In the genomic region with DNA sequence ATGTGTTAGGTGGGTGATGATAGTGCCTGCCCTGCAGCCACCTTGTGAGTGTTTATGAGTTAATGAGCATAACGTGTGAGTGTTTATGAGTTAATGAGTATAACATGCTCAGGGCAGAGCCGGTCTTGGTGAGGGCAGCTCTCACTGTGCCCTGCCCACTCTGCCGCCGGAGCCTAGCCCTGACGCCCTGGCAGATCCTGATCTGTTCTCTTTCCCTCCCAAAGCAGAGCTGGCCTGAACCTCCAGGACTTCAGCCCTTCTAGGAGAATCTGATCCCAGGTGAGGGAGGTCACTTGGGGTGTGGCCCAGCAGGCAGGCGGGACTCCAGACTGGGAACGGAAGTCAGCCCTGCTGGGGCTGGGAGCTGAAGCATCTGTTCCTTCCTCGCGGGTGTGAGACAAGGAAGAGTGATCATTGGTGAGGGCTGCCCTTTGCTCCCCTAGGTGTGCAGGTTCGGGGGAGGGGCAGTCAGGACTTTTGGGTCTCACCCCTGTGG, we compare ENCODE assay signal across 14 cellular contexts. TPM values are rescaled to one million over a fixed set of nuclear protein-coding genes. Genes with fewer than 3 reads are reported as not detected.
DNase-seq lines count a peak whose midpoint lies in the region; ATAC-seq and TF ChIP-seq lines count a peak whose summit lies in the region.
"Had no signal": no experiment of that assay in that cellular context is flagged by ENCODE, and none has a peak within 500 bp of the region (broad histone marks: within the 10 kb centered on the region; RNA-seq: fewer than 3 reads in every experiment).

No MANE protein-coding gene starts in this region.

- TF ChIP-seq POLR2A in HCT116 (IDR thresholded peaks at IDR 0.05; ENCODE audit: borderline replicate concordance, extremely low read depth, insufficient read depth, insufficient read length) (no peak), Peyer's patch (IDR thresholded peaks at IDR 0.05) (peak in 1 of 2 donors; percentile 89)

- no TSS peak for BruUV-seq in HCT116 (replicated peaks; lab: Mats Ljungman, UMichigan)

- POLR2A ChIA-PET in HCT116 (lab: Charles Lee): no interaction called here

- RAD21 ChIA-PET in HCT116 (lab: Charles Lee; ENCODE audit: low non-redundant PET in 1 of 2, low total read pairs in 2 of 2, uncharacterized antibody in 2 of 2, unreplicated experiment in 2 of 2): no interaction called here

- no peaks in the 10 kb centered on the region for H3K36me3 Mint-ChIP-seq in immature natural killer cell

- no peaks in the 10 kb centered on the region for H4K20me1 ChIP-seq in HCT116 (ENCODE audit: insufficient read depth)

- ATAC-seq in HCT116 (peak; percentile 57), foreskin keratinocyte (peak; percentile 25)
- ATAC-seq: activated CD4-positive, CD25-positive, alpha-beta regulatory T cell treated with anti-CD3 and anti-CD28 coated beads, Interleukin-2, amount 50 U/mL, for 24 hours; lower lobe of right lung had no signal

- no peak overlapping the region for H3K27ac ChIP-seq in HCT116 (ENCODE audit: low read depth, low read length)
- H3K27ac ChIP-seq in Peyer's patch: peak overlapping the region in 3 of 4 donors; percentile 72 to 96 (median 85)
- peak overlapping the region; percentile 85 for H3K27ac ChIP-seq in foreskin keratinocyte
- peak overlapping the region; percentile 39 for H3K27ac ChIP-seq in parathyroid adenoma
- H3K27ac ChIP-seq in effector memory CD4-positive, alpha-beta T cell (ENCODE audit: insufficient read depth, low read length, poor library complexity, severe bottlenecking): no peak overlapping the region
- H3K27ac ChIP-seq: lower lobe of right lung had no signal

- no peaks in the 10 kb centered on the region for H3K36me3 ChIP-seq in HCT116 (ENCODE audit: control insufficient read depth in 1 of 2, insufficient read depth in 2 of 2, low read length in 2 of 2)
- H3K36me3 ChIP-seq in Peyer's patch: peaks cover 0 to 51% (median 0%) of the 10 kb centered on the region in 3 donors
- no peaks in the 10 kb centered on the region for H3K36me3 ChIP-seq in parathyroid adenoma (ENCODE audit: control insufficient read depth, insufficient read depth, low read length)
- H3K36me3 ChIP-seq in effector memory CD4-positive, alpha-beta T cell (ENCODE audit: control insufficient read depth, insufficient read depth, low read length): no peaks in the 10 kb centered on the region

- intact Hi-C loops in HCT116 (cut with micrococcal nuclease): no loop called here

- no peaks in the 10 kb centered on the region for H3K9me3 Mint-ChIP-seq in immature natural killer cell

- no peak overlapping the region for H3K27ac Mint-ChIP-seq in immature natural killer cell

- H3K9me3 ChIP-seq in HCT116 (ENCODE audit: control insufficient read depth in 1 of 2, insufficient read depth in 1 of 2, low read depth in 1 of 2, low read length in 2 of 2) (no peaks in the 10 kb centered on the region), Peyer's patch (no peaks in the 10 kb centered on the region), parathyroid adenoma (ENCODE audit: control insufficient read depth, low read length) (no peaks in the 10 kb centered on the region)
- H3K9me3 ChIP-seq in effector memory CD4-positive, alpha-beta T cell (ENCODE audit: control insufficient read depth, low read length): no peaks in the 10 kb centered on the region
- H3K9me3 ChIP-seq: lower lobe of right lung had no signal

- no peak overlapping the region for H3K4me3 Mint-ChIP-seq in immature natural killer cell

- no peaks in the 10 kb centered on the region for H3K9me2 ChIP-seq in HCT116 (ENCODE audit: insufficient read depth)

- H2AFZ ChIP-seq in HCT116 (ENCODE audit: low read depth, low read length, poor library complexity, severe bottlenecking) (no peak overlapping the region), parathyroid adenoma (no peak overlapping the region)

- peaks cover 8 to 22% of the 10 kb centered on the region in 2 experiments; a peak in 3 of 4 replicates for H3K4me1 ChIP-seq in HCT116 (ENCODE audit: control insufficient read depth in 1 of 2, insufficient read depth in 2 of 2, low read length in 2 of 2)
- peaks cover 0 to 54% (median 3%) of the 10 kb centered on the region in 4 donors for H3K4me1 ChIP-seq in Peyer's patch
- peaks cover 17% of the 10 kb centered on the region for H3K4me1 ChIP-seq in foreskin keratinocyte
- H3K4me1 ChIP-seq in parathyroid adenoma: peaks cover 12% of the 10 kb centered on the region
- peaks cover 1% of the 10 kb centered on the region for H3K4me1 ChIP-seq in effector memory CD4-positive, alpha-beta T cell (ENCODE audit: control insufficient read depth, insufficient read depth, low read length, poor library complexity, severe bottlenecking)

- no peak for TF ChIP-seq CTCF in HCT116 (IDR thresholded peaks at IDR 0.05 in 2 of 3, conservative IDR thresholded peaks at IDR 0.05 in 1 of 3; ENCODE audit: borderline replicate concordance in 1 of 3, insufficient read depth in 1 of 3, low read depth in 2 of 3, low read length in 2 of 3)
- TF ChIP-seq CTCF in Peyer's patch (IDR thresholded peaks at IDR 0.05): no peak
- TF ChIP-seq CTCF in foreskin keratinocyte (conservative IDR thresholded peaks at IDR 0.05): no peak
- no peak for TF ChIP-seq CTCF in parathyroid adenoma (IDR thresholded peaks at IDR 0.05)

- H3K27me3 ChIP-seq in HCT116 (ENCODE audit: insufficient read depth, low read length) (no peaks in the 10 kb centered on the region), Peyer's patch (peaks cover 0 to under 1% of the 10 kb centered on the region in 2 donors), foreskin keratinocyte (no peaks in the 10 kb centered on the region), parathyroid adenoma (ENCODE audit: control insufficient read depth, insufficient read depth, low read length) (no peaks in the 10 kb centered on the region)
- H3K27me3 ChIP-seq in effector memory CD4-positive, alpha-beta T cell (replicated peaks; ENCODE audit: control insufficient read depth, insufficient read depth, low read length, poor library complexity, severe bottlenecking): peaks cover 7% of the 10 kb centered on the region

- no peaks in the 10 kb centered on the region for H3K79me2 ChIP-seq in HCT116 (ENCODE audit: insufficient read depth, low read length)
- H3K79me2 ChIP-seq in parathyroid adenoma: no peaks in the 10 kb centered on the region

- CTCF ChIA-PET in HCT116 (lab: Charles Lee): no interaction called here

- H3K9ac ChIP-seq in HCT116 (ENCODE audit: low read length): no peak overlapping the region
- no peak overlapping the region for H3K9ac ChIP-seq in parathyroid adenoma

- peak overlapping the region; percentile 51 for H3K4me2 ChIP-seq in HCT116 (ENCODE audit: low read length)
- H3K4me2 ChIP-seq in parathyroid adenoma (ENCODE audit: low read length): no peak overlapping the region

- no peak for TF ChIP-seq RAD21 in HCT116 (IDR thresholded peaks at IDR 0.05; ENCODE audit: low read depth)

- H3K4me3 ChIP-seq in HCT116 (replicated peaks in 1 of 2; ENCODE audit: low read depth in 1 of 2, low read length in 2 of 2) (0 out of 4 replicates have a peak overlapping the region, but pooled peaks of 1 of the 2 experiments have one; percentile 6), Peyer's patch (no peak overlapping the region), parathyroid adenoma (ENCODE audit: low read depth, low read length) (no peak overlapping the region)
- H3K4me3 ChIP-seq in effector memory CD4-positive, alpha-beta T cell (ENCODE audit: insufficient read depth, low read depth, low read length, poor library complexity, severe bottlenecking): no peak overlapping the region
- H3K4me3 ChIP-seq: lower lobe of right lung had no signal

- peaks cover 5 to 26% (median 8%) of the 10 kb centered on the region in 3 donors for H3K27me3 Mint-ChIP-seq in immature natural killer cell (ENCODE audit: low read depth in 3 of 3)

- H3K4me1 Mint-ChIP-seq in immature natural killer cell: peaks cover 0 to 2% of the 10 kb centered on the region in 2 donors

- DNase-seq in HCT116 (ENCODE audit: low read depth, low spot score): no peak
- DNase-seq in Peyer's patch: peak in 2 of 3 donors; percentile 91 to 92
- peak in 1 of 2 donors; percentile 56 for DNase-seq in foreskin keratinocyte
- no peak for DNase-seq in immature natural killer cell
- DNase-seq in HCEC 1CT: no peak
- no peak for DNase-seq in NCI-H128 (lab: John Stamatoyannopoulos, UW; ENCODE audit: unreplicated experiment)
- no peak for DNase-seq in effector memory CD4-positive, alpha-beta T cell
- DNase-seq: lower lobe of right lung, NCI-H1417, NCI-H748 treated with DMSO at 0.1 percent for 48 hours, posterior cingulate gyrus had no signal

RNA-seq across cellular contexts. Expression of a gene that starts 5.7 kb away (rescaled TPM):
- total RNA-seq in HCT116 (2021; ENCODE audit: unreplicated experiment) (6.0 TPM), Peyer's patch (100 to 1,000 TPM in 3 of 4 donors, 10 to 100 TPM in 1; 50.3 to 502 (median 337) TPM), foreskin keratinocyte (127 and 168 TPM in 2 replicates)
- 8.7 and 9.7 TPM in 2 replicates for polyA plus RNA-seq in HCT116 (2012)
- polyA plus RNA-seq in foreskin keratinocyte (99.3 and 122 TPM in 2 replicates), immature natural killer cell (not detected)

RNA-seq across cellular contexts. Expression of a gene that starts 22.0 kb away (rescaled TPM):
- not detected for total RNA-seq in HCT116 (2021; ENCODE audit: unreplicated experiment)
- not detected in 2 replicates for polyA plus RNA-seq in HCT116 (2012)
- 10 to 100 TPM in 3 of 4 donors, 1 to 10 TPM in 1; 2.5 to 42.4 (median 32.7) TPM for total RNA-seq in Peyer's patch
- not detected in 2 replicates for total RNA-seq in foreskin keratinocyte
- not detected in 2 replicates for polyA plus RNA-seq in foreskin keratinocyte
- polyA plus RNA-seq in immature natural killer cell: not detected
- total RNA-seq: lower lobe of right lung had no signal
- polyA plus RNA-seq: BJ had no signal

RNA-seq across cellular contexts. Expression of a gene that starts 28.3 kb away (rescaled TPM):
- total RNA-seq in HCT116 (2021; ENCODE audit: unreplicated experiment) (0.59 TPM), Peyer's patch (100 to 1,000 TPM in 1 of 4 donors, 10 to 100 TPM in 3; 32.2 to 127 (median 69.5) TPM), foreskin keratinocyte (0.35 and 0.44 TPM in 2 replicates)
- polyA plus RNA-seq in HCT116 (2012): 0.32 and 0.38 TPM in 2 replicates
- polyA plus RNA-seq in foreskin keratinocyte (0.25 TPM in 2 replicates), immature natural killer cell (not detected)

RNA-seq across cellular contexts. Expression of a gene that starts 43.1 kb away (rescaled TPM):
- 2.5 TPM for total RNA-seq in HCT116 (2021; ENCODE audit: unreplicated experiment)
- 4.8 and 7.1 TPM in 2 replicates for polyA plus RNA-seq in HCT116 (2012)
- 1 to 10 TPM; 1.3 to 2.5 (median 1.6) TPM for total RNA-seq in Peyer's patch
- 3.2 and 5.3 TPM in 2 replicates for total RNA-seq in foreskin keratinocyte
- 5.6 and 8.7 TPM in 2 replicates for polyA plus RNA-seq in foreskin keratinocyte
- polyA plus RNA-seq in immature natural killer cell: 1 to 10 TPM in 1 of 3 donors, under 1 TPM in 1, not detected in 1; 0.90 to 1.3 TPM

Comparison
In these comparisons a context has a peak if more than half of its experiments do, and no peak if none do; other contexts are left out.
1. DNase-seq: peak in Peyer's patch (2 of 3); none in HCT116 (single experiment), immature natural killer cell (0 of 3), HCEC 1CT (single experiment), NCI-H128 (single experiment) and effector memory CD4-positive, alpha-beta T cell (0 of 3).
2. H3K27ac ChIP-seq: peak in Peyer's patch (3 of 4), foreskin keratinocyte (single experiment) and parathyroid adenoma (single experiment); none in HCT116 (single experiment) and effector memory CD4-positive, alpha-beta T cell (single experiment).
3. RNA of a gene that starts 28.3 kb away (total RNA-seq): 32.2 to 127 TPM in Peyer's patch; 0.59 TPM in HCT116 (single experiment) and 0.35 to 0.44 TPM in foreskin keratinocyte; every median in the first group is over 10 times any median in the second.